ENCODE assay signal across 16 cellular contexts in the genomic region with DNA sequence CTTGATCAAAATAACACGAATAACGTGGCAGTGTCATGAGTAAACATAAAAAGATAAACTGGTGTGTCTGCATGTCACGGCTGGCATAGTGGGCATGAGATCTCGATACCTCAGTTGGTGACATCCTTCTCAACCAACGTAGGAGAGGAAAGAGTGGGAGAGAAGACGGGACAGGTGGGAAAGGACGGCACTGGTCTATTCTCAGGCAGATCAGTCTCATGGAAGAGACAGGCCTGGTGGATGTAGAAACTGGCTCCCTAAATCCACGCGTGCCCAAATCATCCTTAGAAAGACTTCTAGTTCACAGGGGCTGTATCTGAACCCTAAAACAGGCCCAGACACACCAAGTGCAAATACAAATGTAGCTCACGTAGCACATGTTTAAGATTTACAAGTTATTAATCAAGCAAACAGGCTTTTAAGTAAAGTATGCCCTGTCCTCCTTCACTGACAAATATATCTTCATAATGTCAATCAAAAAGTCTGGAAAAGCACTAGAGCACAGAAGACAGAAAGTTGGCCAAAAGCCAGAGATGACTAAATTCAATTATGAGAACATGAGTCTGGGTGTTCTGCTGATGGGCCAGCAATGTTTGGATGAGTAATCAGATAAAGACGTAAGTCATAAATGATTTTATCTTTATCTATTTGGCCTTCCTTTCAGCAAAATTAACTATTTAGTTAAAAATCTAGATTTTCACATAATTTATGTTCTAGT. TPM values are rescaled to one million over a fixed set of nuclear protein-coding genes. Genes with fewer than 3 reads are reported as not detected.
A peak's percentile ranks its signal among the peaks of the same experiment; 100 is the strongest.
DNase-seq lines count a peak whose midpoint lies in the region; ATAC-seq and TF ChIP-seq lines count a peak whose summit lies in the region.
"Had no signal": no experiment of that assay in that cellular context is flagged by ENCODE, and none has a peak within 500 bp of the region (broad histone marks: within the 10 kb centered on the region; RNA-seq: fewer than 3 reads in every experiment).

No MANE protein-coding gene starts in this region.

- H3K27ac Mint-ChIP-seq in activated naive CD4-positive, alpha-beta T cell treated with anti-CD3 and anti-CD28 coated beads, Interleukin-2, amount 50 U/mL, for 24 hours, result peak overlapping the region; percentile 51
- H3K27ac Mint-ChIP-seq in stimulated activated effector memory CD8-positive, alpha-beta T cell treated with anti-CD3 and anti-CD28 coated beads, Interleukin-12 subunit alpha, Interleukin-12 subunit beta, amount 100 ng/mL, for 72 hours, result no peak overlapping the region
- H3K27ac Mint-ChIP-seq in T-cell, result no peak overlapping the region
- H3K27ac Mint-ChIP-seq: activated CD4-positive, alpha-beta memory T cell treated with anti-CD3 and anti-CD28 coated beads, Interleukin-2, amount 10 ng/mL, durations not matched to agents 7 days and 5 days had no signal

- no peaks in the 10 kb centered on the region for H3K27me3 ChIP-seq in osteoblast (ENCODE audit: insufficient read depth, low read length)
- H3K27me3 ChIP-seq: BLaER1, body of pancreas, left lung, suprapubic skin had no signal

- no peaks in the 10 kb centered on the region for H4K20me1 ChIP-seq in osteoblast (ENCODE audit: insufficient read depth, low read length)

- POLR2A ChIA-PET in T-cell (lab: Charles Lee), result no interaction called here

- peaks cover 63% of the 10 kb centered on the region for H3K4me1 Mint-ChIP-seq in activated naive CD4-positive, alpha-beta T cell treated with anti-CD3 and anti-CD28 coated beads, Interleukin-2, amount 50 U/mL, for 24 hours
- peaks cover 54% of the 10 kb centered on the region for H3K4me1 Mint-ChIP-seq in stimulated activated effector memory CD8-positive, alpha-beta T cell treated with anti-CD3 and anti-CD28 coated beads, Interleukin-12 subunit alpha, Interleukin-12 subunit beta, amount 100 ng/mL, for 72 hours
- H3K4me1 Mint-ChIP-seq in T-cell, result peaks cover 36 to 44% (median 44%) of the 10 kb centered on the region in 3 donors

- no peaks in the 10 kb centered on the region for H3K79me2 ChIP-seq in osteoblast (ENCODE audit: insufficient read depth, low read length)

- H3K4me1 ChIP-seq in osteoblast (ENCODE audit: insufficient read depth, low read length), result no peaks in the 10 kb centered on the region
- H3K4me1 ChIP-seq: BLaER1, body of pancreas, left lung, suprapubic skin had no signal

- CTCF ChIA-PET in T-cell (lab: Charles Lee), result no interaction called here

- ATAC-seq in stimulated activated effector memory CD8-positive, alpha-beta T cell treated with anti-CD3 and anti-CD28 coated beads, Interleukin-12 subunit alpha, Interleukin-12 subunit beta, amount 100 ng/mL, for 72 hours, result peak; percentile 83
- ATAC-seq in T-cell (replicated peaks in 1 of 4), result no peak
- ATAC-seq: body of pancreas, left lung had no signal

- no peak overlapping the region for H3K4me3 Mint-ChIP-seq in activated naive CD4-positive, alpha-beta T cell treated with anti-CD3 and anti-CD28 coated beads, Interleukin-2, amount 50 U/mL, for 24 hours
- H3K4me3 Mint-ChIP-seq in stimulated activated effector memory CD8-positive, alpha-beta T cell treated with anti-CD3 and anti-CD28 coated beads, Interleukin-12 subunit alpha, Interleukin-12 subunit beta, amount 100 ng/mL, for 72 hours, result no peak overlapping the region
- no peak overlapping the region for H3K4me3 Mint-ChIP-seq in T-cell
- H3K4me3 Mint-ChIP-seq: activated CD4-positive, alpha-beta memory T cell treated with anti-CD3 and anti-CD28 coated beads, Interleukin-2, amount 10 ng/mL, durations not matched to agents 7 days and 5 days had no signal

- no peaks in the 10 kb centered on the region for H3K36me3 ChIP-seq in osteoblast (ENCODE audit: insufficient read depth, low read length)
- H3K36me3 ChIP-seq: left lung, suprapubic skin had no signal

- H3K36me3 Mint-ChIP-seq in activated naive CD4-positive, alpha-beta T cell treated with anti-CD3 and anti-CD28 coated beads, Interleukin-2, amount 50 U/mL, for 24 hours, result peaks cover 30% of the 10 kb centered on the region
- peaks cover 60% of the 10 kb centered on the region for H3K36me3 Mint-ChIP-seq in stimulated activated effector memory CD8-positive, alpha-beta T cell treated with anti-CD3 and anti-CD28 coated beads, Interleukin-12 subunit alpha, Interleukin-12 subunit beta, amount 100 ng/mL, for 72 hours
- H3K36me3 Mint-ChIP-seq in T-cell, result peaks cover 54% of the 10 kb centered on the region

- no peaks in the 10 kb centered on the region for H3K27me3 Mint-ChIP-seq in activated naive CD4-positive, alpha-beta T cell treated with anti-CD3 and anti-CD28 coated beads, Interleukin-2, amount 50 U/mL, for 24 hours
- H3K27me3 Mint-ChIP-seq in T-cell, result no peaks in the 10 kb centered on the region
- H3K27me3 Mint-ChIP-seq: activated CD4-positive, alpha-beta memory T cell treated with anti-CD3 and anti-CD28 coated beads, Interleukin-2, amount 10 ng/mL, durations not matched to agents 7 days and 5 days had no signal

- TF ChIP-seq CTCF in osteoblast (IDR thresholded peaks at IDR 0.05; ENCODE audit: extremely low read depth, low read depth, low read length), result no peak

- no peaks in the 10 kb centered on the region for H3K9me3 ChIP-seq in osteoblast (ENCODE audit: low read depth, low read length)
- H3K9me3 ChIP-seq: body of pancreas, left lung, suprapubic skin had no signal

- H3K4me2 ChIP-seq in osteoblast (ENCODE audit: insufficient read depth, low read length), result no peak overlapping the region
- H3K4me2 ChIP-seq: BLaER1 had no signal

- H3K27ac ChIP-seq in epithelial cell of prostate (no peak overlapping the region), osteoblast (ENCODE audit: low read depth, low read length) (no peak overlapping the region)
- H3K27ac ChIP-seq: BLaER1, body of pancreas, left lung, suprapubic skin had no signal

- no peak for DNase-seq in activated naive CD4-positive, alpha-beta T cell treated with Interleukin-2 at 50 U/mL for 16 hours
- DNase-seq in RKO (ENCODE audit: low spot score), result peak; percentile 79
- peak; percentile 50 for DNase-seq in epithelial cell of prostate (ENCODE audit: low read depth, low spot score)
- DNase-seq in stimulated activated effector memory CD8-positive, alpha-beta T cell treated with anti-CD3 and anti-CD28 coated beads, Interleukin-12 subunit alpha, Interleukin-12 subunit beta, amount 100 ng/mL, for 72 hours (ENCODE audit: low spot score in 2 of 2), result no peak
- DNase-seq in activated gamma-delta T cell treated with Interleukin-2 at 50 U/mL for 16 hours, result no peak
- DNase-seq in T-cell, result no peak
- no peak for DNase-seq in osteoblast (ENCODE audit: insufficient read length, low spot score, missing footprints)
- DNase-seq: activated CD4-positive, alpha-beta memory T cell treated with anti-CD3 and anti-CD28 coated beads, Interleukin-2, amount 10 ng/mL, durations not matched to agents 7 days and 5 days; body of pancreas; H7; left lung; NCI-H526 treated with DMSO at 0.1 percent for 48 hours had no signal

- no peak overlapping the region for H2AFZ ChIP-seq in osteoblast (ENCODE audit: low read length)

- H3K9me3 Mint-ChIP-seq in activated naive CD4-positive, alpha-beta T cell treated with anti-CD3 and anti-CD28 coated beads, Interleukin-2, amount 50 U/mL, for 24 hours, result peaks cover 5% of the 10 kb centered on the region
- peaks cover 3% of the 10 kb centered on the region for H3K9me3 Mint-ChIP-seq in stimulated activated effector memory CD8-positive, alpha-beta T cell treated with anti-CD3 and anti-CD28 coated beads, Interleukin-12 subunit alpha, Interleukin-12 subunit beta, amount 100 ng/mL, for 72 hours
- H3K9me3 Mint-ChIP-seq in T-cell, result peaks cover 0 to 7% (median 0%) of the 10 kb centered on the region in 3 donors

- H3K4me3 ChIP-seq in osteoblast (ENCODE audit: insufficient read depth, low read length), result no peak overlapping the region
- H3K4me3 ChIP-seq: BLaER1, body of pancreas, left lung, suprapubic skin had no signal

RNA-seq across cellular contexts. Expression of a gene that starts 56.3 kb away (rescaled TPM):
- total RNA-seq in T-cell (10 to 100 TPM; 32.7 to 38.3 (median 36.8) TPM), osteoblast (under 0.01 TPM in 2 replicates)
- total RNA-seq: LHCN-M2 had no signal

Comparison
In these comparisons a context has a peak if more than half of its experiments do, and no peak if none do; other contexts are left out.
1. DNase-seq: peak in RKO (single experiment) and epithelial cell of prostate (single experiment); none in activated naive CD4-positive, alpha-beta T cell treated with Interleukin-2 at 50 U/mL for 16 hours (single experiment), stimulated activated effector memory CD8-positive, alpha-beta T cell treated with anti-CD3 and anti-CD28 coated beads, Interleukin-12 subunit alpha, Interleukin-12 subunit beta, amount 100 ng/mL, for 72 hours (0 of 2), activated gamma-delta T cell treated with Interleukin-2 at 50 U/mL for 16 hours (single experiment), T-cell (0 of 34) and osteoblast (single experiment).
2. RNA of a gene that starts 56.3 kb away (total RNA-seq): 32.7 to 38.3 TPM in T-cell; under 0.01 TPM in osteoblast; every median in the first group is over 10 times any median in the second.